Comparison of ENCODE assay signal across 9 cellular contexts in genomic region chr20:33672426-33673114, GRCh38. TPM values are rescaled to one million over a fixed set of nuclear protein-coding genes. Genes with fewer than 3 reads are reported as not detected.
DNase-seq lines count a peak whose midpoint lies in the region; ATAC-seq, FAIRE-seq and TF ChIP-seq lines count a peak whose summit lies in the region.
"Had no signal": no experiment of that assay in that cellular context is flagged by ENCODE, and none has a peak within 500 bp of the region (broad histone marks: within the 10 kb centered on the region; RNA-seq: fewer than 3 reads in every experiment).

No MANE protein-coding gene starts in this region.

- POLR2A ChIA-PET in CD4-positive, alpha-beta memory T cell (lab: Charles Lee; ENCODE audit: partially characterized antibody): interaction anchor here (0.7 kb wide), 1 partner anchor 19 kb away, joined by 3 read pairs; no protein-coding TSS in a partner anchor

- CTCF ChIA-PET in CD4-positive, alpha-beta memory T cell (lab: Charles Lee; ENCODE audit: partially characterized antibody): interaction anchor here (1.0 kb wide), 1 partner anchor 157 kb away, joined by 4 read pairs; no protein-coding TSS in a partner anchor

- TF ChIP-seq CTCF in LNCaP clone FGC (IDR thresholded peaks at IDR 0.05; ENCODE audit: control insufficient read depth, extremely low read depth, insufficient read depth) (no peak), breast epithelium (IDR thresholded peaks at IDR 0.05) (no peak), neural progenitor cell (IDR thresholded peaks at IDR 0.05) (no peak)

- H3K4me2 ChIP-seq in neural progenitor cell: peak overlapping the region; percentile 97

- peak overlapping the region; percentile 25 to 91 (median 88) for H3K4me3 Mint-ChIP-seq in CD4-positive, alpha-beta memory T cell
- H3K4me3 Mint-ChIP-seq in neural progenitor cell: peak overlapping the region; percentile 87

- peaks cover 27% of the 10 kb centered on the region for H3F3A ChIP-seq in neural progenitor cell (ENCODE audit: low read depth)

- H3K4me1 ChIP-seq in CD4-positive, alpha-beta memory T cell (ENCODE audit: insufficient read depth, low read length): peaks cover 34% of the 10 kb centered on the region
- H3K4me1 ChIP-seq in breast epithelium (peaks cover 0 to 4% of the 10 kb centered on the region in 2 donors), neural progenitor cell (peaks cover 23% of the 10 kb centered on the region)

- no peak for FAIRE-seq in RCC 7860 (lab: Jason Lieb, UNC)

- TF ChIP-seq POLR2A in breast epithelium (IDR thresholded peaks at IDR 0.05): no peak

- H3K36me3 Mint-ChIP-seq in CD4-positive, alpha-beta memory T cell: no peaks in the 10 kb centered on the region
- peaks cover 16% of the 10 kb centered on the region for H3K36me3 Mint-ChIP-seq in neural progenitor cell

- no peaks in the 10 kb centered on the region for H3K9me3 ChIP-seq in CD4-positive, alpha-beta memory T cell (ENCODE audit: control insufficient read depth in 1 of 2, low read length in 2 of 2)
- no peaks in the 10 kb centered on the region for H3K9me3 ChIP-seq in breast epithelium
- no peaks in the 10 kb centered on the region for H3K9me3 ChIP-seq in neural progenitor cell (ENCODE audit: low read depth)

- no peaks in the 10 kb centered on the region for H3K27me3 Mint-ChIP-seq in CD4-positive, alpha-beta memory T cell
- H3K27me3 Mint-ChIP-seq in neural progenitor cell (ENCODE audit: insufficient read depth, low read depth): peaks cover 8% of the 10 kb centered on the region

- H3K4me1 Mint-ChIP-seq in CD4-positive, alpha-beta memory T cell: peaks cover 16 to 59% (median 30%) of the 10 kb centered on the region in 4 donors
- peaks cover 36% of the 10 kb centered on the region for H3K4me1 Mint-ChIP-seq in neural progenitor cell

- H3K27me3 ChIP-seq in CD4-positive, alpha-beta memory T cell (ENCODE audit: insufficient read depth, low read length): no peaks in the 10 kb centered on the region
- H3K27me3 ChIP-seq in breast epithelium (no peaks in the 10 kb centered on the region), neural progenitor cell (peaks cover 3% of the 10 kb centered on the region)

- H3K9me3 Mint-ChIP-seq in CD4-positive, alpha-beta memory T cell: no peaks in the 10 kb centered on the region
- no peaks in the 10 kb centered on the region for H3K9me3 Mint-ChIP-seq in neural progenitor cell

- no peak for DNase-seq in CD4-positive, alpha-beta memory T cell
- DNase-seq in LNCaP clone FGC (ENCODE audit: low read depth) (no peak), breast epithelium (ENCODE audit: low spot score in 2 of 2) (no peak), neural progenitor cell (ENCODE audit: low spot score) (no peak), RCC 7860 (ENCODE audit: low spot score) (no peak)
- no peak for DNase-seq in effector CD4-positive, alpha-beta T cell
- DNase-seq: HCEC 1CT had no signal

- ATAC-seq in GM19467 (IDR thresholded peaks at IDR 0.05; ENCODE audit: unreplicated experiment) (no peak), GM19463 (IDR thresholded peaks at IDR 0.05; ENCODE audit: unreplicated experiment) (no peak)

- no peak overlapping the region for H3K27ac ChIP-seq in CD4-positive, alpha-beta memory T cell (ENCODE audit: low read depth, low read length)
- H3K27ac ChIP-seq in breast epithelium: peak overlapping the region; percentile 10 to 93
- no peak overlapping the region for H3K27ac ChIP-seq in neural progenitor cell

- H3K79me2 ChIP-seq in neural progenitor cell (ENCODE audit: low read depth): no peaks in the 10 kb centered on the region

- intact Hi-C loops in CD4-positive, alpha-beta memory T cell (cut with micrococcal nuclease): no loop called here
- intact Hi-C loops in breast epithelium (cut with DNase I; ENCODE audit: low total_unique reads): no loop called here

- H3K36me3 ChIP-seq in CD4-positive, alpha-beta memory T cell (ENCODE audit: insufficient read depth, low read length): no peaks in the 10 kb centered on the region
- H3K36me3 ChIP-seq in breast epithelium: no peaks in the 10 kb centered on the region
- no peaks in the 10 kb centered on the region for H3K36me3 ChIP-seq in neural progenitor cell

- peaks cover 32% of the 10 kb centered on the region for H4K20me1 ChIP-seq in neural progenitor cell (ENCODE audit: low read depth)

- H3K9ac ChIP-seq in neural progenitor cell: no peak overlapping the region

- H3K4me3 ChIP-seq in CD4-positive, alpha-beta memory T cell (ENCODE audit: low read length in 2 of 2): no peak overlapping the region
- H3K4me3 ChIP-seq in LNCaP clone FGC (ENCODE audit: low read depth, low read length): peak overlapping the region; percentile 62
- peak overlapping the region; percentile 67 to 78 (median 73) for H3K4me3 ChIP-seq in breast epithelium
- peak overlapping the region; percentile 1 for H3K4me3 ChIP-seq in neural progenitor cell

- no peak overlapping the region for H2AFZ ChIP-seq in neural progenitor cell (replicated peaks)

- peak overlapping the region in 5 of 7 donors; percentile 62 to 85 (median 74) for H3K27ac Mint-ChIP-seq in CD4-positive, alpha-beta memory T cell
- H3K27ac Mint-ChIP-seq in neural progenitor cell: peak overlapping the region; percentile 14

RNA-seq across cellular contexts. Expression of gene NECAB3, which starts 1.7 kb away (rescaled TPM):
- 10 to 100 TPM; 23.3 to 23.4 TPM for total RNA-seq in CD4-positive, alpha-beta memory T cell
- polyA plus RNA-seq in CD4-positive, alpha-beta memory T cell: 1 to 10 TPM; 2.0 to 2.5 TPM
- total RNA-seq in breast epithelium (10 to 100 TPM; 23.4 to 37.3 (median 28.5) TPM), neural progenitor cell (ENCODE audit: low replicate concordance) (19.2 and 40.2 TPM in 2 replicates)

RNA-seq across cellular contexts. Expression of gene ACTL10, which starts 5.8 kb away (rescaled TPM):
- 1 to 10 TPM; 5.5 to 6.0 TPM for total RNA-seq in CD4-positive, alpha-beta memory T cell
- polyA plus RNA-seq in CD4-positive, alpha-beta memory T cell: 1 to 10 TPM; 1.7 to 5.3 TPM
- 1 to 10 TPM; 1.4 to 3.4 (median 2.6) TPM for total RNA-seq in breast epithelium
- 0.19 TPM in 1 of 2 replicates, not detected in the other for total RNA-seq in neural progenitor cell (ENCODE audit: low replicate concordance)

RNA-seq across cellular contexts. Expression of gene C20orf144, which starts 10.4 kb away (rescaled TPM):
- under 1 TPM; 0.61 TPM for total RNA-seq in CD4-positive, alpha-beta memory T cell
- not detected for polyA plus RNA-seq in CD4-positive, alpha-beta memory T cell
- total RNA-seq in breast epithelium (under 1 TPM; 0.16 to 0.33 (median 0.29) TPM), neural progenitor cell (ENCODE audit: low replicate concordance) (0.53 TPM in 1 of 2 replicates, not detected in the other)

RNA-seq across cellular contexts. Expression of gene E2F1, which starts 13.6 kb away (rescaled TPM):
- total RNA-seq in CD4-positive, alpha-beta memory T cell: 1 to 10 TPM; 2.2 to 2.6 TPM
- under 1 TPM; 0.46 to 0.89 TPM for polyA plus RNA-seq in CD4-positive, alpha-beta memory T cell
- total RNA-seq in breast epithelium (1 to 10 TPM in 1 of 3 donors, under 1 TPM in 2; 0.33 to 2.2 (median 0.88) TPM), neural progenitor cell (ENCODE audit: low replicate concordance) (9.7 and 29.7 TPM in 2 replicates)

RNA-seq across cellular contexts. Expression of gene PXMP4, which starts 47.5 kb away (rescaled TPM):
- 10 to 100 TPM; 15.7 to 16.3 TPM for total RNA-seq in CD4-positive, alpha-beta memory T cell
- 10 to 100 TPM in 1 of 2 donors, 1 to 10 TPM in 1; 6.3 to 16.4 TPM for polyA plus RNA-seq in CD4-positive, alpha-beta memory T cell
- total RNA-seq in breast epithelium (10 to 100 TPM in 1 of 3 donors, 1 to 10 TPM in 2; 7.9 to 14.3 (median 9.1) TPM), neural progenitor cell (ENCODE audit: low replicate concordance) (3.5 and 6.1 TPM in 2 replicates)

Comparison
In these comparisons a context has a peak if more than half of its experiments do, and no peak if none do; other contexts are left out.
1. H3K27ac ChIP-seq: peak in breast epithelium (2 of 2); none in CD4-positive, alpha-beta memory T cell (single experiment) and neural progenitor cell (single experiment).
2. H3K4me3 ChIP-seq: peak in LNCaP clone FGC (single experiment), breast epithelium (3 of 3) and neural progenitor cell (single experiment); none in CD4-positive, alpha-beta memory T cell (0 of 2).